8 cellular contexts compared by ENCODE assay signal in genomic region chr6:157274471-157275226, GRCh38. TPM values are rescaled to one million over a fixed set of nuclear protein-coding genes. Genes with fewer than 3 reads are reported as not detected.
DNase-seq lines count a peak whose midpoint lies in the region; ATAC-seq and TF ChIP-seq lines count a peak whose summit lies in the region.

No MANE protein-coding gene starts in this region.

- H3K14ac ChIP-seq in H9 (ENCODE audit: insufficient read depth, low read length): peak overlapping the region; percentile 89

- no peak overlapping the region for H3K27ac ChIP-seq in H9 (ENCODE audit: insufficient read length, low read depth, low read length)
- H3K27ac ChIP-seq in parathyroid adenoma: peak overlapping the region; percentile 37
- peak overlapping the region; percentile 48 to 87 (median 78) for H3K27ac ChIP-seq in tibial nerve

- H3K23ac ChIP-seq in H9 (ENCODE audit: insufficient read length, low read depth, low read length): no peak overlapping the region

- H3T11ph ChIP-seq in H9 (ENCODE audit: low read length): no peak overlapping the region

- H3K4me3 Mint-ChIP-seq in H9: peak overlapping the region; percentile 62 to 78
- H3K4me3 Mint-ChIP-seq in activated naive CD8-positive, alpha-beta T cell: peak overlapping the region; percentile 90

- H3K27me3 ChIP-seq in H9 (ENCODE audit: insufficient read depth, low read length) (no peaks in the 10 kb centered on the region; the same call in 1 of the 2 replicates), parathyroid adenoma (ENCODE audit: control insufficient read depth, insufficient read depth, low read length) (no peaks in the 10 kb centered on the region), tibial nerve (no peaks in the 10 kb centered on the region)

- no peak overlapping the region for H2AK5ac ChIP-seq in H9 (ENCODE audit: insufficient read length, low read length)

- H3K27me3 Mint-ChIP-seq in H9 (ENCODE audit: low read depth): peaks cover 37% of the 10 kb centered on the region
- no peaks in the 10 kb centered on the region for H3K27me3 Mint-ChIP-seq in activated naive CD8-positive, alpha-beta T cell

- H2BK20ac ChIP-seq in H9 (ENCODE audit: low read depth, low read length, poor library complexity, severe bottlenecking): no peak overlapping the region

- H2BK12ac ChIP-seq in H9 (ENCODE audit: insufficient read length, low read depth, low read length): no peak overlapping the region

- peaks cover 7 to 8% of the 10 kb centered on the region in 2 experiments for H3K9me3 Mint-ChIP-seq in H9
- H3K9me3 Mint-ChIP-seq in activated naive CD8-positive, alpha-beta T cell (ENCODE audit: low read depth): peaks cover 10% of the 10 kb centered on the region

- peak; percentile 72 for DNase-seq in H9
- DNase-seq in LoVo (ENCODE audit: low spot score): peak; percentile 82
- DNase-seq in SKM-1 (lab: John Stamatoyannopoulos, UW; ENCODE audit: unreplicated experiment): peak; percentile 35
- peak; percentile 85 for DNase-seq in Right ventricle myocardium superior
- DNase-seq in tibial nerve (ENCODE audit: low spot score in 2 of 2): peak; percentile 36 to 55

- peaks cover 4% of the 10 kb centered on the region for H3K23me2 ChIP-seq in H9 (ENCODE audit: insufficient read length, low read depth, low read length, poor library complexity, severe bottlenecking)

- H2BK5ac ChIP-seq in H9 (ENCODE audit: insufficient read length, low read length): no peak overlapping the region

- TF ChIP-seq CTCF in H9 (conservative IDR thresholded peaks at IDR 0.05) (peak; percentile 72), parathyroid adenoma (IDR thresholded peaks at IDR 0.05) (peak; percentile 49), tibial nerve (IDR thresholded peaks at IDR 0.05) (peak; percentile 85 to 98 (median 98))

- H3K18ac ChIP-seq in H9 (ENCODE audit: insufficient read length, low read depth, low read length): peak overlapping the region; percentile 81

- peak in 1 of 2 donors; percentile 9 for TF ChIP-seq EP300 in tibial nerve (IDR thresholded peaks at IDR 0.05)

- H4K20me1 ChIP-seq in H9 (ENCODE audit: control insufficient read depth, insufficient read depth, insufficient read length): peaks cover 2% of the 10 kb centered on the region

- H3K9ac ChIP-seq in H9 (ENCODE audit: extremely low read depth, insufficient read length, low read length) (no peak overlapping the region), parathyroid adenoma (peak overlapping the region; percentile 4)

- H3K4ac ChIP-seq in H9 (ENCODE audit: low read depth, low read length): no peak overlapping the region

- H3K9me3 ChIP-seq in H9 (ENCODE audit: control insufficient read depth, low read depth, low read length) (no peaks in the 10 kb centered on the region), parathyroid adenoma (ENCODE audit: control insufficient read depth, low read length) (no peaks in the 10 kb centered on the region), tibial nerve (no peaks in the 10 kb centered on the region)

- peaks cover 2% of the 10 kb centered on the region; the same call in 1 of the 2 replicates for H3K4me1 ChIP-seq in H9 (ENCODE audit: insufficient read depth, low read length)
- no peaks in the 10 kb centered on the region for H3K4me1 ChIP-seq in parathyroid adenoma
- H3K4me1 ChIP-seq in tibial nerve: peaks cover 0 to 28% (median 9%) of the 10 kb centered on the region in 4 donors

- H3K4me3 ChIP-seq in GM08714 (ENCODE audit: low read length): peak overlapping the region; percentile 69; the same call in 1 of the 2 replicates
- peak overlapping the region; percentile 52 for H3K4me3 ChIP-seq in parathyroid adenoma (ENCODE audit: low read depth, low read length)
- H3K4me3 ChIP-seq in tibial nerve: peak overlapping the region; percentile 53 to 79 (median 60)

- H2BK120ac ChIP-seq in H9 (ENCODE audit: low read depth, low read length, poor library complexity, severe bottlenecking): no peak overlapping the region

- H2AFZ ChIP-seq in H9 (ENCODE audit: low read length): no peak overlapping the region
- H2AFZ ChIP-seq in parathyroid adenoma: peak overlapping the region; percentile 99

- intact Hi-C loops in Right ventricle myocardium superior (cut with DNase I): loop anchor here (5.0 kb wide), 1 partner anchor 252 kb away; no protein-coding TSS in a partner anchor

- no peaks in the 10 kb centered on the region for H3K79me2 ChIP-seq in H9 (ENCODE audit: insufficient read depth, low read length)
- H3K79me2 ChIP-seq in parathyroid adenoma: no peaks in the 10 kb centered on the region

- no peak overlapping the region for H4K8ac ChIP-seq in H9 (replicated peaks; ENCODE audit: insufficient read length, low read depth, low read length)

- H3K4me2 ChIP-seq in H9 (ENCODE audit: insufficient read depth, insufficient read length, low read length): peak overlapping the region; percentile 30
- H3K4me2 ChIP-seq in parathyroid adenoma (ENCODE audit: low read length): peak overlapping the region; percentile 83

- no peak overlapping the region for H4K91ac ChIP-seq in H9 (ENCODE audit: insufficient read length, low read depth, low read length)

- no peaks in the 10 kb centered on the region for H3K79me1 ChIP-seq in H9 (ENCODE audit: insufficient read depth, low read depth, low read length, poor library complexity, severe bottlenecking)

- peak; percentile 99 for ATAC-seq in Right ventricle myocardium superior (ENCODE audit: poor library complexity)

- no peak overlapping the region for H2BK15ac ChIP-seq in H9 (ENCODE audit: low read depth, low read length)

- no CpG with 5 or more reads among the region's 93 CpGs for WGBS in H9 (ENCODE audit: extremely low coverage, insufficient read length, low lambda C conversion rate)
- 1% methylated on average over 19 to 66 of the region's 93 CpGs for WGBS in tibial nerve, 2 donors

- H3K56ac ChIP-seq in H9 (ENCODE audit: insufficient read length, low read depth, low read length): no peak overlapping the region

- no peak overlapping the region for H4K5ac ChIP-seq in H9 (ENCODE audit: insufficient read length, low read depth, low read length)

- TF ChIP-seq POLR2A in tibial nerve (IDR thresholded peaks at IDR 0.05): peak in 1 of 2 donors; percentile 25

- H3K27ac Mint-ChIP-seq in H9: no peak overlapping the region; a peak in 1 of 7 replicates
- H3K27ac Mint-ChIP-seq in activated naive CD8-positive, alpha-beta T cell: peak overlapping the region; percentile 89

- peaks cover 2 to 9% (median 7%) of the 10 kb centered on the region in 3 experiments; a peak in 6 of 7 replicates for H3K36me3 Mint-ChIP-seq in H9 (ENCODE audit: insufficient read depth in 1 of 3, low read depth in 3 of 3)
- H3K36me3 Mint-ChIP-seq in activated naive CD8-positive, alpha-beta T cell: no peaks in the 10 kb centered on the region

- H3K4me1 Mint-ChIP-seq in H9: peaks cover 20 to 22% of the 10 kb centered on the region in 2 experiments
- H3K4me1 Mint-ChIP-seq in activated naive CD8-positive, alpha-beta T cell (ENCODE audit: low read depth): peaks cover 8% of the 10 kb centered on the region

- H3K36me3 ChIP-seq in parathyroid adenoma (ENCODE audit: control insufficient read depth, insufficient read depth, low read length) (no peaks in the 10 kb centered on the region), tibial nerve (no peaks in the 10 kb centered on the region)

RNA-seq across cellular contexts. Expression of gene TMEM242, which starts 48.7 kb away (rescaled TPM):
- total RNA-seq in H9 (2021): 10.3 and 10.5 TPM in 2 replicates
- 18.1 TPM for total RNA-seq in Right ventricle myocardium superior
- 1 to 10 TPM; 4.9 to 8.2 (median 7.0) TPM for total RNA-seq in tibial nerve

Comparison
In these comparisons a context has a peak if more than half of its experiments do, and no peak if none do; other contexts are left out.
1. DNase-seq: peak in every context shown above with its lines; median percentile 85 in Right ventricle myocardium superior; 82 in LoVo; 72 in H9; 46 in tibial nerve; 35 in SKM-1.